In the genomic region with DNA sequence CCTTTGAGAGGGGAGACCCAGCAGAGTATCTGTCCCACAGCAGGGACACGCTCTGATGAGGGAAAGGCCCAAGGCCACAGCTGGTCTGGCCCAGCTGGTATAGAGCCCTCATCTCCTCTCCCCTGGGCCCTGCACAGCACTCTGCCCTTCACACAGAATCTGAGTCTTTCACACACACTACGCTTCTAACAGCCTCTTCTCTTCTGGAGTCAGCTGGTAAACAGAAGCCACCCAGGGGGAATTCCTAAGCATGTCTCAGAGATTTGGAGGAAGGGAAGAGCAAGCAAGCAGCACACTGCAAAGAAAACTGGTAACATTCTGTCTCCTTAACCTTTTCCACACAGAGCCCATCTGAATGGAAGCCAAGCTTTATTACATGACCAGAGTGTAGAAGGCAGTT, we compare ENCODE assay signal across 17 cellular contexts.
A peak's percentile ranks its signal among the peaks of the same experiment; 100 is the strongest.
DNase-seq lines count a peak whose midpoint lies in the region; ATAC-seq and TF ChIP-seq lines count a peak whose summit lies in the region.
"Had no signal": no experiment of that assay in that cellular context is flagged by ENCODE, and none has a peak within 500 bp of the region (broad histone marks: within the 10 kb centered on the region; RNA-seq: fewer than 3 reads in every experiment).

No MANE protein-coding gene starts in this region.

- ATAC-seq in GM18868 (IDR thresholded peaks at IDR 0.05; ENCODE audit: unreplicated experiment) (peak; percentile 68), HG03039 (IDR thresholded peaks at IDR 0.05; ENCODE audit: unreplicated experiment) (peak; percentile 50)
- ATAC-seq: effector memory CD8-positive, alpha-beta T cell; left colon had no signal

- TF ChIP-seq CTCF in endodermal cell (conservative IDR thresholded peaks at IDR 0.05) (no peak), adrenal gland (IDR thresholded peaks at IDR 0.05) (no peak)

- no peak for DNase-seq in endodermal cell
- DNase-seq in activated CD8-positive, alpha-beta memory T cell treated with anti-CD3 and anti-CD28 coated beads for 24 hours, result no peak
- no peak for DNase-seq in D341Med (ENCODE audit: low spot score)
- no peak for DNase-seq in activated T-cell treated with anti-CD3 and anti-CD28 coated beads, Interleukin-2, amount 50 U/mL, for 24 hours
- no peak for DNase-seq in adrenal gland
- DNase-seq: activated CD8-positive, alpha-beta memory T cell treated with anti-CD3 and anti-CD28 coated beads, Interleukin-2, amount 50 U/mL, for 48 hours; effector memory CD8-positive, alpha-beta T cell; left colon; NCI-H146; sigmoid colon had no signal

- peaks cover 11% of the 10 kb centered on the region for H3K27me3 Mint-ChIP-seq in endodermal cell (ENCODE audit: insufficient read depth)
- no peaks in the 10 kb centered on the region for H3K27me3 Mint-ChIP-seq in activated T-cell treated with anti-CD3 and anti-CD28 coated beads, Interleukin-2, amount 50 U/mL, for 24 hours
- H3K27me3 Mint-ChIP-seq: activated CD4-positive, alpha-beta T cell treated with anti-CD3 and anti-CD28 coated beads for 36 hours had no signal

- H3K27ac Mint-ChIP-seq in endodermal cell, result peak overlapping the region; percentile 14
- H3K27ac Mint-ChIP-seq in activated T-cell treated with anti-CD3 and anti-CD28 coated beads, Interleukin-2, amount 50 U/mL, for 24 hours, result no peak overlapping the region
- H3K27ac Mint-ChIP-seq: activated CD4-positive, alpha-beta T cell treated with anti-CD3 and anti-CD28 coated beads for 36 hours; activated naive CD4-positive, alpha-beta T cell treated with anti-CD3 and anti-CD28 coated beads, Interleukin-2, amount 50 U/mL, for 24 hours; effector memory CD8-positive, alpha-beta T cell had no signal

- H3K27me3 ChIP-seq in BLaER1 treated with 17β-estradiol and CSF1 and Interleukin-3, amounts not matched to agents 10 nM and 100 nM, result peaks cover 0 to 7% (median 0%) of the 10 kb centered on the region in 11 experiments; a peak in 1 of 22 replicates
- no peaks in the 10 kb centered on the region for H3K27me3 ChIP-seq in endodermal cell (ENCODE audit: control insufficient read depth, insufficient read depth, low read length, poor library complexity, severe bottlenecking)
- H3K27me3 ChIP-seq in adrenal gland, result no peaks in the 10 kb centered on the region
- H3K27me3 ChIP-seq: cardiac muscle cell, sigmoid colon, suprapubic skin had no signal

- WGBS in endodermal cell (ENCODE audit: insufficient coverage in 1 of 2, insufficient read length in 1 of 2), 2 experiments, result 65 to 80% methylated on average over 1 to 2 of the region's 2 CpGs
- 56 to 94% (median 75%) methylated on average over 1 to 2 of the region's 2 CpGs for WGBS in adrenal gland, 4 donors

- peak overlapping the region; percentile 8 to 83 (median 72); a peak in 21 of 22 replicates for H3K27ac ChIP-seq in BLaER1 treated with 17β-estradiol and CSF1 and Interleukin-3, amounts not matched to agents 10 nM and 100 nM
- H3K27ac ChIP-seq in endodermal cell (ENCODE audit: low read depth, low read length), result no peak overlapping the region
- H3K27ac ChIP-seq in adrenal gland, result no peak overlapping the region
- H3K27ac ChIP-seq: cardiac muscle cell, sigmoid colon, suprapubic skin had no signal

- no peaks in the 10 kb centered on the region for H3K9me3 Mint-ChIP-seq in endodermal cell
- H3K9me3 Mint-ChIP-seq in activated T-cell treated with anti-CD3 and anti-CD28 coated beads, Interleukin-2, amount 50 U/mL, for 24 hours, result no peaks in the 10 kb centered on the region
- H3K9me3 Mint-ChIP-seq: activated naive CD4-positive, alpha-beta T cell treated with anti-CD3 and anti-CD28 coated beads, Interleukin-2, amount 50 U/mL, for 24 hours; effector memory CD8-positive, alpha-beta T cell had no signal

- H3K4me1 Mint-ChIP-seq in endodermal cell, result peaks cover 17% of the 10 kb centered on the region
- H3K4me1 Mint-ChIP-seq in activated T-cell treated with anti-CD3 and anti-CD28 coated beads, Interleukin-2, amount 50 U/mL, for 24 hours (ENCODE audit: low read depth), result peaks cover 8% of the 10 kb centered on the region
- H3K4me1 Mint-ChIP-seq: activated naive CD4-positive, alpha-beta T cell treated with anti-CD3 and anti-CD28 coated beads, Interleukin-2, amount 50 U/mL, for 24 hours had no signal

- TF ChIP-seq POLR2A in adrenal gland (IDR thresholded peaks at IDR 0.05), result no peak

- no peaks in the 10 kb centered on the region for H3K36me3 Mint-ChIP-seq in endodermal cell (ENCODE audit: low read depth)
- H3K36me3 Mint-ChIP-seq in activated T-cell treated with anti-CD3 and anti-CD28 coated beads, Interleukin-2, amount 50 U/mL, for 24 hours (ENCODE audit: low read depth), result no peaks in the 10 kb centered on the region
- H3K36me3 Mint-ChIP-seq: activated naive CD4-positive, alpha-beta T cell treated with anti-CD3 and anti-CD28 coated beads, Interleukin-2, amount 50 U/mL, for 24 hours had no signal

- no peaks in the 10 kb centered on the region for H4K20me1 ChIP-seq in BLaER1 treated with 17β-estradiol and CSF1 and Interleukin-3, amounts not matched to agents 10 nM and 100 nM

- H3K4me3 ChIP-seq in BLaER1 treated with 17β-estradiol and CSF1 and Interleukin-3, amounts not matched to agents 10 nM and 100 nM, result no peak overlapping the region
- no peak overlapping the region for H3K4me3 ChIP-seq in endodermal cell (ENCODE audit: low read length)
- no peak overlapping the region for H3K4me3 ChIP-seq in adrenal gland
- H3K4me3 ChIP-seq: cardiac muscle cell, sigmoid colon, suprapubic skin had no signal

- no peaks in the 10 kb centered on the region for H3K36me3 ChIP-seq in BLaER1 treated with 17β-estradiol and CSF1 and Interleukin-3, amounts not matched to agents 10 nM and 100 nM
- H3K36me3 ChIP-seq in endodermal cell (ENCODE audit: control insufficient read depth, insufficient read depth, low read length) (no peaks in the 10 kb centered on the region), adrenal gland (replicated peaks in 1 of 2) (no peaks in the 10 kb centered on the region)
- H3K36me3 ChIP-seq: cardiac muscle cell, sigmoid colon, suprapubic skin had no signal

- peaks cover 47 to 63% (median 57%) of the 10 kb centered on the region in 10 experiments for H3K4me1 ChIP-seq in BLaER1 treated with 17β-estradiol and CSF1 and Interleukin-3, amounts not matched to agents 10 nM and 100 nM
- H3K4me1 ChIP-seq in endodermal cell (ENCODE audit: control insufficient read depth, insufficient read depth, low read length) (peaks cover 7% of the 10 kb centered on the region), adrenal gland (replicated peaks in 1 of 2) (no peaks in the 10 kb centered on the region)
- H3K4me1 ChIP-seq: sigmoid colon, suprapubic skin had no signal

- H3K9ac ChIP-seq in BLaER1 treated with 17β-estradiol and CSF1 and Interleukin-3, amounts not matched to agents 10 nM and 100 nM, result peak overlapping the region in 10 of 11 experiments; percentile 13 to 66 (median 42); a peak in 15 of 22 replicates
- no peak overlapping the region for H3K9ac ChIP-seq in endodermal cell (ENCODE audit: extremely low read depth, low read length, poor library complexity, severe bottlenecking)

- H3K4me2 ChIP-seq in BLaER1 treated with 17β-estradiol and CSF1 and Interleukin-3, amounts not matched to agents 10 nM and 100 nM, result peak overlapping the region; percentile 70 to 94 (median 89)

- H3K9me3 ChIP-seq in BLaER1 treated with 17β-estradiol and CSF1 and Interleukin-3, amounts not matched to agents 10 nM and 100 nM (replicated peaks in 1 of 11), result no peaks in the 10 kb centered on the region
- H3K9me3 ChIP-seq in endodermal cell (ENCODE audit: control insufficient read depth, low read length) (no peaks in the 10 kb centered on the region), adrenal gland (replicated peaks in 1 of 3) (no peaks in the 10 kb centered on the region)
- H3K9me3 ChIP-seq: sigmoid colon, suprapubic skin had no signal

- intact Hi-C loops in adrenal gland (cut with DNase I), result no loop called here

- H3K4me3 Mint-ChIP-seq in endodermal cell, result no peak overlapping the region
- H3K4me3 Mint-ChIP-seq in activated T-cell treated with anti-CD3 and anti-CD28 coated beads, Interleukin-2, amount 50 U/mL, for 24 hours, result no peak overlapping the region
- H3K4me3 Mint-ChIP-seq: activated CD4-positive, alpha-beta T cell treated with anti-CD3 and anti-CD28 coated beads for 36 hours; activated naive CD4-positive, alpha-beta T cell treated with anti-CD3 and anti-CD28 coated beads, Interleukin-2, amount 50 U/mL, for 24 hours; effector memory CD8-positive, alpha-beta T cell had no signal

Comparison
In these comparisons a context has a peak if more than half of its experiments do, and no peak if none do; other contexts are left out.
1. H3K27ac ChIP-seq: peak in BLaER1 treated with 17β-estradiol and CSF1 and Interleukin-3, amounts not matched to agents 10 nM and 100 nM (11 of 11); none in endodermal cell (single experiment) and adrenal gland (0 of 5).